Comparison of ENCODE assay signal across 13 cellular contexts in the genomic region with DNA sequence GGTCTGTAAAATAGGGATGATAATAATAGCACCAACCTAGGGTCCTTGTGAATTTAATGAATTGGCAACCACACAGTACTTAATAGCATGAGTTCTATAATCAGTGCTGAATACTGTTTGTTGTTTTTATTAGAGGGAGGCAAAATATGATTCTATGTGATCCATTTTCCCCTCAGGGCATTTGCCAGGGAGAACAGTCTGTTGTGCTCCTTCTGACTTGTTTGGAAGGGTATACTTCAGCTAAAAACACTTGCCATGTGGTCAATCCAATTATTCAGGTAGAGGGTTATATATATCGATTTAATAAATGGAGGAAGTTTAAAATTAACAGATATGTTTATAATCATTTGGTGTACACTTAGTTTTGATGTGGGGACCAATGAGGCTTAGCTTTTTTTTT.
DNase-seq lines count a peak whose midpoint lies in the region; ATAC-seq lines count a peak whose summit lies in the region.
"Had no signal": no experiment of that assay in that cellular context is flagged by ENCODE, and none has a peak within 500 bp of the region (broad histone marks: within the 10 kb centered on the region; RNA-seq: fewer than 3 reads in every experiment).

No MANE protein-coding gene starts in this region.

- H3K27me3 ChIP-seq in Karpas-422 (ENCODE audit: low read length), result no peaks in the 10 kb centered on the region

- H3K9ac ChIP-seq in Karpas-422 (ENCODE audit: low read length), result no peak overlapping the region

- no peaks in the 10 kb centered on the region for H3K27me3 Mint-ChIP-seq in stimulated activated naive CD8-positive, alpha-beta T cell treated with anti-CD3 and anti-CD28 coated beads, Interleukin-15, Interleukin-2, amounts not matched to agents 100 ng/mL and 50 ng/mL, for 24 hours
- no peaks in the 10 kb centered on the region for H3K27me3 Mint-ChIP-seq in memory B cell
- H3K27me3 Mint-ChIP-seq: B cell; CD4-positive, alpha-beta T cell had no signal

- peaks cover 86% of the 10 kb centered on the region for H3K4me1 ChIP-seq in Karpas-422 (ENCODE audit: low read length)
- H3K4me1 ChIP-seq: Caco-2 had no signal

- H3K9me2 ChIP-seq in Karpas-422 (replicated peaks; ENCODE audit: insufficient read depth, low read length), result no peaks in the 10 kb centered on the region

- no peaks in the 10 kb centered on the region for H3K9me3 ChIP-seq in Karpas-422 (ENCODE audit: low read length)
- H3K9me3 ChIP-seq: Caco-2 had no signal

- ATAC-seq in stimulated activated naive CD8-positive, alpha-beta T cell treated with anti-CD3 and anti-CD28 coated beads, Interleukin-15, Interleukin-2, amounts not matched to agents 100 U/mL and 50 U/mL, for 24 hours, result no peak
- no peak for ATAC-seq in memory B cell (ENCODE audit: low read depth)

- no peak overlapping the region for H3K4me2 ChIP-seq in Karpas-422 (ENCODE audit: low read depth, low read length, poor library complexity, severe bottlenecking)

- H3K4me3 Mint-ChIP-seq in stimulated activated naive CD8-positive, alpha-beta T cell treated with anti-CD3 and anti-CD28 coated beads, Interleukin-15, Interleukin-2, amounts not matched to agents 100 ng/mL and 50 ng/mL, for 24 hours, result no peak overlapping the region
- H3K4me3 Mint-ChIP-seq in memory B cell, result no peak overlapping the region
- H3K4me3 Mint-ChIP-seq: CD4-positive, alpha-beta T cell; H9 had no signal

- H4K20me1 ChIP-seq in Karpas-422 (ENCODE audit: insufficient read depth, low read depth, low read length), result no peaks in the 10 kb centered on the region

- peak overlapping the region; percentile 81 for H3K27ac ChIP-seq in Karpas-422 (ENCODE audit: low read length)
- H3K27ac ChIP-seq: C4-2B had no signal

- DNase-seq in stimulated activated naive CD8-positive, alpha-beta T cell treated with anti-CD3 and anti-CD28 coated beads, Interleukin-15, Interleukin-2, amounts not matched to agents 100 U/mL and 50 U/mL, for 24 hours, result no peak
- DNase-seq in Karpas-422, result no peak
- DNase-seq in memory B cell (ENCODE audit: low spot score in 2 of 2), result no peak
- no peak for DNase-seq in T-helper 1 cell
- DNase-seq in putamen (ENCODE audit: low spot score), result no peak
- DNase-seq: Caco-2; CD4-positive, alpha-beta T cell; GDM1; H9; IMR-90 had no signal

- peak overlapping the region; percentile 4; the same call in 1 of the 2 replicates for H2AFZ ChIP-seq in Karpas-422 (ENCODE audit: low read length)

- H3K9me3 Mint-ChIP-seq in stimulated activated naive CD8-positive, alpha-beta T cell treated with anti-CD3 and anti-CD28 coated beads, Interleukin-15, Interleukin-2, amounts not matched to agents 100 ng/mL and 50 ng/mL, for 24 hours, result no peaks in the 10 kb centered on the region
- no peaks in the 10 kb centered on the region for H3K9me3 Mint-ChIP-seq in memory B cell
- H3K9me3 Mint-ChIP-seq: CD4-positive, alpha-beta T cell; H9 had no signal

- no peaks in the 10 kb centered on the region for H3K79me2 ChIP-seq in Karpas-422 (ENCODE audit: low read length)

- no peak overlapping the region for H3K4me3 ChIP-seq in Karpas-422 (ENCODE audit: low read length)

- H3K4me1 Mint-ChIP-seq in stimulated activated naive CD8-positive, alpha-beta T cell treated with anti-CD3 and anti-CD28 coated beads, Interleukin-15, Interleukin-2, amounts not matched to agents 100 ng/mL and 50 ng/mL, for 24 hours (ENCODE audit: low read depth), result peaks cover 38% of the 10 kb centered on the region
- H3K4me1 Mint-ChIP-seq in memory B cell, result peaks cover 28% of the 10 kb centered on the region

- no peaks in the 10 kb centered on the region for H3K36me3 Mint-ChIP-seq in stimulated activated naive CD8-positive, alpha-beta T cell treated with anti-CD3 and anti-CD28 coated beads, Interleukin-15, Interleukin-2, amounts not matched to agents 100 ng/mL and 50 ng/mL, for 24 hours (ENCODE audit: low read depth)
- H3K36me3 Mint-ChIP-seq in memory B cell, result no peaks in the 10 kb centered on the region

- H3K36me3 ChIP-seq in Karpas-422 (ENCODE audit: insufficient read depth, low read length), result no peaks in the 10 kb centered on the region

- H3K27ac Mint-ChIP-seq in stimulated activated naive CD8-positive, alpha-beta T cell treated with anti-CD3 and anti-CD28 coated beads, Interleukin-15, Interleukin-2, amounts not matched to agents 100 ng/mL and 50 ng/mL, for 24 hours, result peak overlapping the region; percentile 18
- peak overlapping the region; percentile 64 for H3K27ac Mint-ChIP-seq in memory B cell
- H3K27ac Mint-ChIP-seq: B cell; CD4-positive, alpha-beta T cell; H9 had no signal
